16 cellular contexts compared by ENCODE assay signal in genomic region chr19:52464798-52465470, GRCh38. TPM values are rescaled to one million over a fixed set of nuclear protein-coding genes. Genes with fewer than 3 reads are reported as not detected.
DNase-seq lines count a peak whose midpoint lies in the region; ATAC-seq and TF ChIP-seq lines count a peak whose summit lies in the region.
"Had no signal": no experiment of that assay in that cellular context is flagged by ENCODE, and none has a peak within 500 bp of the region (broad histone marks: within the 10 kb centered on the region; RNA-seq: fewer than 3 reads in every experiment).

No MANE protein-coding gene starts in this region.

- H3K36me3 ChIP-seq in A673 (ENCODE audit: insufficient read depth, low read length, poor library complexity, severe bottlenecking): no peaks in the 10 kb centered on the region
- H3K36me3 ChIP-seq in aorta (ENCODE audit: control insufficient read depth in 1 of 2, insufficient read depth in 2 of 2, low read length in 1 of 2): peaks cover 3 to 5% of the 10 kb centered on the region in 2 donors

- no peak for ATAC-seq in foreskin keratinocyte
- ATAC-seq in omental fat pad (ENCODE audit: low FRiP score): no peak
- ATAC-seq in aorta (ENCODE audit: low FRiP score): no peak
- ATAC-seq: stimulated activated naive B cell treated with anti-CD40 and anti-IgM and Interleukin-4, amounts not matched to agents 10 μg/mL and 1 μg/mL and 100 μg/mL, for 72 hours had no signal

- intact Hi-C loops in A673 (cut with micrococcal nuclease; ENCODE audit: unreplicated experiment) (no loop called here), aorta (cut with DNase I) (no loop called here)

- POLR2A ChIA-PET in A673 (lab: Charles Lee; ENCODE audit: low non-redundant PET): no interaction called here

- WGBS in aorta, 2 donors: 85 to 87% methylated on average over 14 of the region's 14 CpGs

- H3K27ac ChIP-seq in A673 (ENCODE audit: low read depth, low read length, poor library complexity, severe bottlenecking): no peak overlapping the region
- no peak overlapping the region for H3K27ac ChIP-seq in foreskin keratinocyte
- H3K27ac ChIP-seq in aorta (ENCODE audit: low read depth in 1 of 2, low read length in 2 of 2): no peak overlapping the region
- H3K27ac ChIP-seq: BLaER1 treated with 17β-estradiol and CSF1 and Interleukin-3, amounts not matched to agents 10 nM and 100 nM; SK-N-MC had no signal

- TF ChIP-seq CTCF in A673 (conservative IDR thresholded peaks at IDR 0.05; ENCODE audit: low read depth, low read length) (peak; percentile 37), foreskin keratinocyte (conservative IDR thresholded peaks at IDR 0.05) (peak; percentile 22), omental fat pad (IDR thresholded peaks at IDR 0.05) (no peak)

- H3K27me3 ChIP-seq in A673 (replicated peaks; ENCODE audit: insufficient read depth, low read depth, low read length, poor library complexity) (no peaks in the 10 kb centered on the region), foreskin keratinocyte (no peaks in the 10 kb centered on the region), aorta (ENCODE audit: control insufficient read depth in 1 of 2, insufficient read depth in 2 of 2, low read length in 1 of 2) (no peaks in the 10 kb centered on the region)
- H3K27me3 ChIP-seq: BLaER1 treated with 17β-estradiol and CSF1 and Interleukin-3, amounts not matched to agents 10 nM and 100 nM had no signal

- BruUV-seq in A673 (replicated peaks; lab: Mats Ljungman, UMichigan): no TSS peak

- CTCF ChIA-PET in A673 (lab: Charles Lee): no interaction called here

- H3K4me3 ChIP-seq in A673 (ENCODE audit: low read depth, low read length, poor library complexity, severe bottlenecking): no peak overlapping the region
- H3K4me3 ChIP-seq in aorta (ENCODE audit: low read length in 2 of 2): no peak overlapping the region
- H3K4me3 ChIP-seq: SK-N-MC had no signal

- no peaks in the 10 kb centered on the region for H3K4me1 ChIP-seq in A673 (ENCODE audit: insufficient read depth, low read length, poor library complexity, severe bottlenecking)
- H3K4me1 ChIP-seq in foreskin keratinocyte: no peaks in the 10 kb centered on the region
- H3K4me1 ChIP-seq in aorta (ENCODE audit: control insufficient read depth in 1 of 2, insufficient read depth in 2 of 2, low read length in 2 of 2): no peaks in the 10 kb centered on the region
- H3K4me1 ChIP-seq: BLaER1 treated with 17β-estradiol and CSF1 and Interleukin-3, amounts not matched to agents 10 nM and 100 nM had no signal

- H3K9me3 ChIP-seq in A673 (ENCODE audit: low read depth, low read length, poor library complexity, severe bottlenecking) (peaks cover 54% of the 10 kb centered on the region), aorta (ENCODE audit: control insufficient read depth, low read length) (peaks cover 17% of the 10 kb centered on the region)

- DNase-seq in A673 (ENCODE audit: low spot score) (peak; percentile 7), HT-29 (ENCODE audit: low spot score) (peak; percentile 55), NCI-H82 treated with DMSO at 0.1 percent for 48 hours (lab: John Stamatoyannopoulos, UW; ENCODE audit: unreplicated experiment) (peak; percentile 15), foreskin keratinocyte (no peak), omental fat pad (ENCODE audit: low spot score) (no peak), epidermal melanocyte (ENCODE audit: insufficient read length, low spot score) (no peak), aorta (no peak)
- no peak for DNase-seq in effector CD8-positive, alpha-beta T cell (lab: John Stamatoyannopoulos, UW)
- DNase-seq: activated CD4-positive, alpha-beta T cell treated with anti-CD3 and anti-CD28 coated beads for 48 hours; activated effector memory CD4-positive, alpha-beta T cell treated with Interleukin-2 at 50 U/mL for 16 hours; caudate nucleus; NCI-H1930; stimulated activated naive B cell treated with anti-CD40 and anti-IgM and Interleukin-4, amounts not matched to agents 10 μg/mL and 1 μg/mL and 100 μg/mL, for 72 hours had no signal

RNA-seq across cellular contexts. Expression of gene ZNF578, which starts 11.6 kb away (rescaled TPM):
- 0.69 and 1.1 TPM in 2 replicates for total RNA-seq in A673 (2021)
- total RNA-seq in HT-29 (2014; rRNA removed; shearing (Covaris generic)): not detected in 2 replicates
- 0.71 and 1.1 TPM in 2 replicates for total RNA-seq in foreskin keratinocyte
- 0.12 and 0.36 TPM in 2 replicates for polyA plus RNA-seq in foreskin keratinocyte
- 1 to 10 TPM in 2 of 4 donors, under 1 TPM in 2; 0.65 to 2.9 (median 1.5) TPM for total RNA-seq in omental fat pad
- 1 to 10 TPM; 2.5 to 3.8 TPM for total RNA-seq in aorta
- polyA plus RNA-seq in aorta: 1 to 10 TPM in 1 of 2 donors, under 1 TPM in 1; 0.63 to 1.0 TPM

RNA-seq across cellular contexts. Expression of gene ZNF534, which starts 36.0 kb away (rescaled TPM):
- total RNA-seq in A673 (2021) (not detected in 2 replicates), foreskin keratinocyte (0.04 TPM in 1 of 2 replicates, not detected in the other), omental fat pad (under 1 TPM in 1 of 4 donors, not detected in 3; 0.28 TPM), aorta (1 to 10 TPM in 1 of 2 donors, not detected in 1; 1.1 TPM)
- not detected in 2 replicates for total RNA-seq in HT-29 (2014; rRNA removed; shearing (Covaris generic))
- polyA plus RNA-seq in foreskin keratinocyte (not detected in 2 replicates), aorta (under 1 TPM in 1 of 2 donors, not detected in 1; 0.77 TPM)
- total RNA-seq: osteoblast had no signal

Comparison
In these comparisons a context has a peak if more than half of its experiments do, and no peak if none do; other contexts are left out.
1. DNase-seq: peak in A673 (single experiment), HT-29 (single experiment) and NCI-H82 treated with DMSO at 0.1 percent for 48 hours (single experiment); none in foreskin keratinocyte (0 of 2), omental fat pad (single experiment), effector CD8-positive, alpha-beta T cell (single experiment), epidermal melanocyte (single experiment) and aorta (0 of 2).
2. CTCF ChIP-seq: peak in A673 (single experiment) and foreskin keratinocyte (single experiment); none in omental fat pad (0 of 3).